In the genomic region with DNA sequence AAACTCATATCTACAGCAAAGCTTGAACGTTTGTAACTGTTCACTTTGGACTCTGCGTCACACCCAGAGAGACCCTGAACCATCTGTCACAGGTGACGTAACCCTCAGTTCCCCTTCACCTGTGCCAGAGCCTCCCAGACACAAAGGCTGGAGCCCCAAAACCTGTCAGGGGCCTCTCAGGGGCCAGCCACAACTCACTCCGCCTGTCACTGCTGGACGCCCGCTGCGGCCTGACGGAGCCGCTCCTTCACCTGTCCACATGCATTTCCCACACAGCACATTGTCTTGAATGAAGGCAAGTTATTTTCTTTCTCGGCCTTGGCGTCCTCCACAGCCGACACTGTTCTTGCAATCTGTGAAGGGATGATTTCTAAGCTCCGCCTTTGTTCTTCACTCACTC, we compare ENCODE assay signal across 1 cellular context.
TF ChIP-seq lines count a peak whose summit lies in the region.

No MANE protein-coding gene starts in this region.

TF ChIP-seq in IMR-90, 13 proteins besides CTCF, POLR2A, EP300 and RAD21:
- TF ChIP-seq CEBPB (IDR thresholded peaks at IDR 0.05; ENCODE audit: low read depth, low read length) (no peak), MXI1 (IDR thresholded peaks at IDR 0.05; ENCODE audit: borderline replicate concordance, low read depth, low read length) (no peak), NFE2L2 (IDR thresholded peaks at IDR 0.05; ENCODE audit: low read depth, low read length) (no peak), MAZ (IDR thresholded peaks at IDR 0.05; ENCODE audit: borderline replicate concordance, low read depth, low read length) (no peak), CHD1 (IDR thresholded peaks at IDR 0.05; ENCODE audit: low read depth, low read length) (no peak), BHLHE40 (IDR thresholded peaks at IDR 0.05; ENCODE audit: low read depth, low read length) (no peak)
